1 cellular context compared by ENCODE assay signal in genomic region chr1:65276197-65276884, GRCh38.
TF ChIP-seq lines count a peak whose summit lies in the region.

No MANE protein-coding gene starts in this region.

TF ChIP-seq in GM23338, 12 proteins besides CTCF, POLR2A, EP300 and RAD21:
- TF ChIP-seq EZH2phosphoT487 (IDR thresholded peaks at IDR 0.05; ENCODE audit: unreplicated experiment) (no peak), ETS1 (IDR thresholded peaks at IDR 0.05) (no peak), CREB1 (CRISPR knock-in tag; IDR thresholded peaks at IDR 0.05; ENCODE audit: low read depth) (no peak), ZNF331 (CRISPR knock-in tag; IDR thresholded peaks at IDR 0.05; ENCODE audit: low read depth) (no peak), EZH2 (IDR thresholded peaks at IDR 0.05; ENCODE audit: low read depth, unreplicated experiment) (no peak), STAT1 (IDR thresholded peaks at IDR 0.05; ENCODE audit: unreplicated experiment) (no peak), JUNB (IDR thresholded peaks at IDR 0.05; ENCODE audit: unreplicated experiment) (no peak), ZNF114 (CRISPR knock-in tag; IDR thresholded peaks at IDR 0.05) (no peak), NANOG (IDR thresholded peaks at IDR 0.05; ENCODE audit: borderline replicate concordance) (no peak), ZNF462 (CRISPR knock-in tag; IDR thresholded peaks at IDR 0.05) (no peak)
